Comparison of ENCODE assay signal across 8 cellular contexts in the genomic region with DNA sequence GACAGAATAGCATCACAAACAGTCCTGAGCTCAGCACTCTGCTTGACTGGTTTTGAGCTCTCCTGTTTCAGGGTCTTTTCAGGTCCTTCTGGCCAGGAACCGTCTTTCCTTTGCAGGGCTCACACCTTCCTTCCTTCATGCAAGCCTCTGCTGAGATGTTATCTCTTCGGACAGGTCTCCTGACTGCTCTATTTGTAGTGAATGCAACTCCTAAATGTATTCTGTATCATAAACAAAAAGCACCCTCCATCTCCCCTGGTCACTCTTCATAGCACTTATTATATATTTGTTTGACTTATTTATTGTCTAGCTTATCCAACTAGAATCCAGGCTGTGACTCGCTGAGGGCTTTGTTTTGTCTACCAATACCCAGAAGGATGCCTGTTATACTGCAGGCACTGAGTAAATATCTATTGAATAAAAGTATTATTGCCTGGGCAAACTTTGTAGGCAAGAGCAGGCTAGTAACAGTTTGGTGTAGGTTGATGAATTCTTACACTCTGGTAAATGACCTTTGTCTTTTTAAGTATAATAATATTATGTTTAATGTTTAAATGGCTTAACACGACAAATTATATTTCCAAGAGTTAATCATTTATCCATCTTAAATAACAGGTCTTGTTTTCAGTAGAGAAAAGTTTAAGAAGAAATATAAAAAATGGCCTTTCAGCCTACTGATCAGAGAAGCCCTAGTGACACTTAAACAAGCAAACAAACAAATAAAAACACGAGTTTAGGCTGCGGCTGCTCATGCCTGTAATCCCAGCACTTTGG.
DNase-seq lines count a peak whose midpoint lies in the region; ATAC-seq, FAIRE-seq and TF ChIP-seq lines count a peak whose summit lies in the region.

No MANE protein-coding gene starts in this region.

- H4K8ac ChIP-seq in H9 (replicated peaks; ENCODE audit: insufficient read length, low read depth, low read length): no peak overlapping the region

- no peak overlapping the region for H2BK5ac ChIP-seq in H9 (ENCODE audit: insufficient read length, low read length)

- H2BK120ac ChIP-seq in H9 (ENCODE audit: low read depth, low read length, poor library complexity, severe bottlenecking): no peak overlapping the region

- FAIRE-seq in GM19239 (lab: Jason Lieb, UNC): no peak

- H3K9me3 Mint-ChIP-seq in H9: no peaks in the 10 kb centered on the region; a peak in 1 of 5 replicates
- no peaks in the 10 kb centered on the region for H3K9me3 Mint-ChIP-seq in activated T-helper 17 cell treated with anti-CD3 and anti-CD28 coated beads, Interleukin-2, amount 50 U/mL, for 72 hours
- H3K9me3 Mint-ChIP-seq in naive thymus-derived CD4-positive, alpha-beta T cell: peaks cover 0 to 5% (median 0%) of the 10 kb centered on the region in 11 donors

- H4K5ac ChIP-seq in H9 (ENCODE audit: insufficient read length, low read depth, low read length): no peak overlapping the region

- intact Hi-C loops in naive thymus-derived CD4-positive, alpha-beta T cell (cut with micrococcal nuclease): loop anchor here in 1 of 2 donors (1.0 to 5.0 kb wide), 3 partner anchors 22 to 67 kb away; no protein-coding TSS in a partner anchor

- no peaks in the 10 kb centered on the region for H3K27me3 ChIP-seq in H9 (ENCODE audit: insufficient read depth, low read length)
- no peaks in the 10 kb centered on the region for H3K27me3 ChIP-seq in naive thymus-derived CD4-positive, alpha-beta T cell (ENCODE audit: control insufficient read depth in 2 of 2, insufficient read depth in 2 of 2, low read length in 2 of 2)

- H3K14ac ChIP-seq in H9 (ENCODE audit: insufficient read depth, low read length): no peak overlapping the region

- H3K27ac Mint-ChIP-seq in H9: peak overlapping the region; percentile 28 to 96 (median 82); a peak in 5 of 7 replicates
- H3K27ac Mint-ChIP-seq in activated T-helper 17 cell treated with anti-CD3 and anti-CD28 coated beads, Interleukin-2, amount 50 U/mL, for 72 hours: no peak overlapping the region
- H3K27ac Mint-ChIP-seq in naive thymus-derived CD4-positive, alpha-beta T cell: peak overlapping the region in 8 of 9 donors; percentile 47 to 97 (median 94)

- H3K56ac ChIP-seq in H9 (ENCODE audit: insufficient read length, low read depth, low read length): no peak overlapping the region

- no peaks in the 10 kb centered on the region; the same call in 1 of the 2 replicates for H3K27me3 Mint-ChIP-seq in H9 (ENCODE audit: low read depth)
- H3K27me3 Mint-ChIP-seq in activated T-helper 17 cell treated with anti-CD3 and anti-CD28 coated beads, Interleukin-2, amount 50 U/mL, for 72 hours: no peaks in the 10 kb centered on the region
- H3K27me3 Mint-ChIP-seq in naive thymus-derived CD4-positive, alpha-beta T cell: no peaks in the 10 kb centered on the region

- H3K79me1 ChIP-seq in H9 (ENCODE audit: insufficient read depth, low read depth, low read length, poor library complexity, severe bottlenecking): no peaks in the 10 kb centered on the region

- H3K36me3 Mint-ChIP-seq in H9 (ENCODE audit: insufficient read depth in 1 of 3, low read depth in 3 of 3): no peaks in the 10 kb centered on the region
- H3K36me3 Mint-ChIP-seq in activated T-helper 17 cell treated with anti-CD3 and anti-CD28 coated beads, Interleukin-2, amount 50 U/mL, for 72 hours (ENCODE audit: low read depth): no peaks in the 10 kb centered on the region
- no peaks in the 10 kb centered on the region for H3K36me3 Mint-ChIP-seq in naive thymus-derived CD4-positive, alpha-beta T cell

- no CpG with 5 or more reads among the region's 6 CpGs for WGBS in H9 (ENCODE audit: extremely low coverage, insufficient read length, low lambda C conversion rate)

- no peak overlapping the region for H3K4me3 Mint-ChIP-seq in H9
- H3K4me3 Mint-ChIP-seq in activated T-helper 17 cell treated with anti-CD3 and anti-CD28 coated beads, Interleukin-2, amount 50 U/mL, for 72 hours: peak overlapping the region; percentile 73
- no peak overlapping the region for H3K4me3 Mint-ChIP-seq in naive thymus-derived CD4-positive, alpha-beta T cell

- POLR2A ChIA-PET in naive thymus-derived CD4-positive, alpha-beta T cell (lab: Charles Lee): interaction anchor here (0.7 to 1.6 kb wide), 7 partner anchors 21 to 274 kb away, joined by 3 to 7 read pairs (median 3); no protein-coding TSS in a partner anchor
- POLR2A ChIA-PET in RWPE1 (lab: Yijun Ruan, JAX; ENCODE audit: low non-redundant PET): no interaction called here

- no peaks in the 10 kb centered on the region for H4K20me1 ChIP-seq in H9 (ENCODE audit: control insufficient read depth, insufficient read depth, insufficient read length)

- no peak overlapping the region for H2AK5ac ChIP-seq in H9 (ENCODE audit: insufficient read length, low read length)

- no peak for TF ChIP-seq CTCF in C4-2B (conservative IDR thresholded peaks at IDR 0.05)
- no peak for TF ChIP-seq CTCF in H9 (conservative IDR thresholded peaks at IDR 0.05)
- no peak for TF ChIP-seq CTCF in RWPE1 (conservative IDR thresholded peaks at IDR 0.05; ENCODE audit: low read depth)

- H3K23me2 ChIP-seq in H9 (ENCODE audit: insufficient read length, low read depth, low read length, poor library complexity, severe bottlenecking): peaks cover 3% of the 10 kb centered on the region

- H3K4me3 ChIP-seq in naive thymus-derived CD4-positive, alpha-beta T cell (ENCODE audit: low read length): no peak overlapping the region

- H3K23ac ChIP-seq in H9 (ENCODE audit: insufficient read length, low read depth, low read length): no peak overlapping the region

- H2BK15ac ChIP-seq in H9 (ENCODE audit: low read depth, low read length): no peak overlapping the region

- no peak overlapping the region for H4K91ac ChIP-seq in H9 (ENCODE audit: insufficient read length, low read depth, low read length)

- H3K4me2 ChIP-seq in H9 (ENCODE audit: insufficient read depth, insufficient read length, low read length): no peak overlapping the region

- CTCF ChIA-PET in naive thymus-derived CD4-positive, alpha-beta T cell (lab: Charles Lee): interaction anchor here (0.5 to 1.3 kb wide), 9 partner anchors 30 to 293 kb away, joined by 3 to 9 read pairs (median 3); no protein-coding TSS in a partner anchor
- CTCF ChIA-PET in RWPE1 (lab: Yijun Ruan, JAX): interaction anchor here (0.6 to 1.3 kb wide), 8 partner anchors 24 to 191 kb away, joined by 3 to 4 read pairs (median 3); no protein-coding TSS in a partner anchor

- peak overlapping the region; percentile 77 for H3K27ac ChIP-seq in C4-2B
- no peak overlapping the region for H3K27ac ChIP-seq in H9 (ENCODE audit: insufficient read length, low read depth, low read length)
- peak overlapping the region; percentile 60 for H3K27ac ChIP-seq in naive thymus-derived CD4-positive, alpha-beta T cell (ENCODE audit: low read depth, low read length)
- no peak overlapping the region for H3K27ac ChIP-seq in RWPE1

- H2AFZ ChIP-seq in H9 (ENCODE audit: low read length): no peak overlapping the region

- H3K4ac ChIP-seq in H9 (ENCODE audit: low read depth, low read length): no peak overlapping the region

- no peaks in the 10 kb centered on the region for H3K9me3 ChIP-seq in H9 (ENCODE audit: control insufficient read depth, low read depth, low read length)
- H3K9me3 ChIP-seq in naive thymus-derived CD4-positive, alpha-beta T cell (ENCODE audit: control insufficient read depth in 2 of 3, low read length in 3 of 3): no peaks in the 10 kb centered on the region

- ATAC-seq in activated T-helper 17 cell treated with anti-CD3 and anti-CD28 coated beads, Interleukin-2, amount 50 U/mL, for 72 hours (replicated peaks): no peak
- ATAC-seq in naive thymus-derived CD4-positive, alpha-beta T cell: no peak
- ATAC-seq in HG02798 (IDR thresholded peaks at IDR 0.05; ENCODE audit: poor library complexity, unreplicated experiment): no peak
- ATAC-seq in GM19397 (IDR thresholded peaks at IDR 0.05; ENCODE audit: unreplicated experiment): no peak

- H3K9ac ChIP-seq in H9 (ENCODE audit: extremely low read depth, insufficient read length, low read length): no peak overlapping the region

- no peak overlapping the region for H2BK12ac ChIP-seq in H9 (ENCODE audit: insufficient read length, low read depth, low read length)

- no peaks in the 10 kb centered on the region for H3K79me2 ChIP-seq in H9 (ENCODE audit: insufficient read depth, low read length)

- no peak overlapping the region for H2BK20ac ChIP-seq in H9 (ENCODE audit: low read depth, low read length, poor library complexity, severe bottlenecking)

- DNase-seq in H9 (no peak), GM19239 (ENCODE audit: insufficient read length, low spot score) (no peak), RWPE1 (ENCODE audit: low spot score) (no peak)
- no peak for DNase-seq in naive thymus-derived CD4-positive, alpha-beta T cell

- H3K4me1 Mint-ChIP-seq in H9: peaks cover 65 to 66% of the 10 kb centered on the region in 2 experiments
- peaks cover 41% of the 10 kb centered on the region for H3K4me1 Mint-ChIP-seq in activated T-helper 17 cell treated with anti-CD3 and anti-CD28 coated beads, Interleukin-2, amount 50 U/mL, for 72 hours
- peaks cover 49 to 79% (median 68%) of the 10 kb centered on the region in 7 donors for H3K4me1 Mint-ChIP-seq in naive thymus-derived CD4-positive, alpha-beta T cell

- H3K36me3 ChIP-seq in naive thymus-derived CD4-positive, alpha-beta T cell (ENCODE audit: control insufficient read depth in 2 of 3, insufficient read depth in 3 of 3, low read length in 3 of 3): no peaks in the 10 kb centered on the region

- H3K18ac ChIP-seq in H9 (ENCODE audit: insufficient read length, low read depth, low read length): no peak overlapping the region

- H3T11ph ChIP-seq in H9 (ENCODE audit: low read length): no peak overlapping the region

- H3K4me1 ChIP-seq in H9 (ENCODE audit: insufficient read depth, low read length): peaks cover 7% of the 10 kb centered on the region; the same call in 1 of the 2 replicates
- H3K4me1 ChIP-seq in naive thymus-derived CD4-positive, alpha-beta T cell (ENCODE audit: control insufficient read depth in 2 of 2, insufficient read depth in 2 of 2, low read length in 2 of 2): peaks cover 61 to 67% of the 10 kb centered on the region in 2 donors

Comparison
In these comparisons a context has a peak if more than half of its experiments do, and no peak if none do; other contexts are left out.
1. H3K27ac ChIP-seq: peak in C4-2B (single experiment) and naive thymus-derived CD4-positive, alpha-beta T cell (single experiment); none in H9 (single experiment) and RWPE1 (single experiment).